In the genomic region with DNA sequence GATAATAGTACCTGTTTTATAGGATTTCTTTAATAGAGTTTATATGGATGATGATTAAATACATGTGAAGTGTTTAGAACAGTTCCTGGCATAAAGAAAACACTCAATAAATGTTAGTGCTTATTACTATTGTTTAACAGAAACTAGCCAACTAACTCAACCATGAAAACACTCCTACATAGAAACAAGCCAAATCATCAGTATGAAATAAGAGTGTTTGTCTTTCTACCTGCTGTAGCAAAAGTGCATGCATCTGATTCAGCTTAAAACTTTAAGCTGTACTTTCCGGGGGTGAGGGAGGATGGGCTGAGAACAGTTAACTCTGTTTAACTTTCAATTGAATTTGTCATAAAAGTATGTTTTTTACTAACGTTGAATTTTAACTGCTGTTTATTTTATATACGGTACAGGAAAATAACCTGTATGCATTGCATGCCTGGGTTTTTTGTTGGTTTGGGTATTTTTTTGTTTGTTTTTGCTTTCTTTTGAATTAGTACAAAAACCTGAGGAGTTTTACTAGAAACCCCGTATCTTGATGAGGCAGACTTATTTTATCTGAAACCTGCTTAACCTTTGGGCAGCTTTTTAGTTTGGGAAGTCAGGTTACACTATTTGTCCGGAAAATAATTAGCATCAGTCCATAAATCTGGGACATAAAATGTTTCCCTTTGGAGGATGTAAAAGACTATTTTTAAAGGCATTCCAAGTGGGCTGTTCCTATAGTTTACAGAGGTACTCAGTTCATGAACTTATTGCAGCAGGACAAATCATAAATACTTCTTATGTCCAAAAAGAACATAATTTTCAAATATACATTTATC, we compare ENCODE assay signal across 18 cellular contexts. TPM values are rescaled to one million over a fixed set of nuclear protein-coding genes. Genes with fewer than 3 reads are reported as not detected.
DNase-seq lines count a peak whose midpoint lies in the region; ATAC-seq, FAIRE-seq and TF ChIP-seq lines count a peak whose summit lies in the region.
"Had no signal": no experiment of that assay in that cellular context is flagged by ENCODE, and none has a peak within 500 bp of the region (broad histone marks: within the 10 kb centered on the region; RNA-seq: fewer than 3 reads in every experiment).

No MANE protein-coding gene starts in this region.

- H3K27ac ChIP-seq in IMR-90 (ENCODE audit: insufficient read depth, low read length), result no peak overlapping the region
- H3K27ac ChIP-seq: KMS-11, right atrium auricular region had no signal

- peaks cover 17 to 26% of the 10 kb centered on the region in 2 experiments for H3K79me1 ChIP-seq in IMR-90 (ENCODE audit: low read depth in 1 of 2, low read length in 2 of 2)

- no peak overlapping the region for H2BK5ac ChIP-seq in IMR-90 (ENCODE audit: low read depth, low read length, poor library complexity, severe bottlenecking)

- H3K4me1 ChIP-seq in IMR-90 (ENCODE audit: control insufficient read depth, insufficient read depth, low read length), result peaks cover 4% of the 10 kb centered on the region; the same call in 1 of the 2 replicates

- no peaks in the 10 kb centered on the region for H4K20me1 ChIP-seq in IMR-90 (ENCODE audit: insufficient read depth, low read length)

- TF ChIP-seq POLR2A in IMR-90 (IDR thresholded peaks at IDR 0.05; ENCODE audit: low read depth, low read length), result no peak

- no CpG with 5 or more reads among the region's 5 CpGs for WGBS in IMR-90 (ENCODE audit: extremely low coverage in 2 of 2, insufficient read length in 1 of 2), 2 experiments

- no peak overlapping the region for H2AK5ac ChIP-seq in IMR-90 (ENCODE audit: low read depth, low read length)

- TF ChIP-seq CTCF in IMR-90 (conservative IDR thresholded peaks at IDR 0.05; ENCODE audit: low read depth, low read length) (no peak), nephron (IDR thresholded peaks at IDR 0.05; ENCODE audit: unreplicated experiment in 3 of 3) (no peak)

- no peak overlapping the region for H2AFZ ChIP-seq in IMR-90 (replicated peaks; ENCODE audit: low read length, poor library complexity)

- H3K27me3 ChIP-seq in IMR-90 (ENCODE audit: control insufficient read depth, insufficient read depth, low read length), result no peaks in the 10 kb centered on the region
- H3K27me3 ChIP-seq: right atrium auricular region had no signal

- no peak for TF ChIP-seq RAD21 in IMR-90 (IDR thresholded peaks at IDR 0.05; ENCODE audit: low read length)

- 0 out of 2 replicates have a peak, but pooled peaks have one; percentile 29 for ATAC-seq in IMR-90 (ENCODE audit: low read depth)
- ATAC-seq in HG02610 (IDR thresholded peaks at IDR 0.05; ENCODE audit: unreplicated experiment), result no peak
- no peak for ATAC-seq in HG03571 (IDR thresholded peaks at IDR 0.05; ENCODE audit: unreplicated experiment)

- H3K4me1 Mint-ChIP-seq in nephron, result peaks cover 52% of the 10 kb centered on the region

- no peak overlapping the region for H3K4me2 ChIP-seq in IMR-90 (ENCODE audit: low read depth, low read length)
- H3K4me2 ChIP-seq: KMS-11 had no signal

- H2AK9ac ChIP-seq in IMR-90 (replicated peaks; ENCODE audit: low read depth, low read length, poor library complexity), result no peak overlapping the region

- H2BK15ac ChIP-seq in IMR-90 (ENCODE audit: low read depth, low read length), result no peak overlapping the region

- no peaks in the 10 kb centered on the region for H3K27me3 Mint-ChIP-seq in nephron (ENCODE audit: low read depth)
- H3K27me3 Mint-ChIP-seq: activated B cell treated with CpG ODN at 0.5 μM for 24 hours; central memory CD8-positive, alpha-beta T cell had no signal

- CTCF ChIA-PET in IMR-90 (lab: Yijun Ruan, JAX), result no interaction called here

- H3K56ac ChIP-seq in IMR-90 (ENCODE audit: extremely low read depth, insufficient read depth, low read length), result no peak overlapping the region; the same call in 1 of the 2 replicates

- no peak overlapping the region for H3K4me3 ChIP-seq in IMR-90 (ENCODE audit: insufficient read depth, low read depth, low read length)
- H3K4me3 ChIP-seq: lung, right atrium auricular region had no signal

- no peaks in the 10 kb centered on the region for H3K9me3 Mint-ChIP-seq in nephron
- H3K9me3 Mint-ChIP-seq: activated B cell treated with CpG ODN at 0.5 μM for 24 hours; central memory CD8-positive, alpha-beta T cell had no signal

- no peak overlapping the region for H3K4ac ChIP-seq in IMR-90 (ENCODE audit: low read depth, low read length)

- H3K23ac ChIP-seq in IMR-90 (ENCODE audit: low read depth, low read length), result no peak overlapping the region

- H4K5ac ChIP-seq in IMR-90 (ENCODE audit: low read depth, low read length), result no peak overlapping the region

- no TSS peak for BruUV-seq in IMR-90 (replicated peaks; lab: Mats Ljungman, UMichigan)

- peak overlapping the region; percentile 81 to 90 (median 85) for H3K27ac Mint-ChIP-seq in nephron
- H3K27ac Mint-ChIP-seq: activated B cell treated with CpG ODN at 0.5 μM for 24 hours had no signal

- H2BK120ac ChIP-seq in IMR-90 (ENCODE audit: low read depth, low read length), result peak overlapping the region; percentile 25; the same call in 1 of the 2 replicates

- no peak overlapping the region for H3K18ac ChIP-seq in IMR-90 (ENCODE audit: low read depth, low read length)

- H4K8ac ChIP-seq in IMR-90 (ENCODE audit: low read depth in 2 of 2, low read length in 2 of 2), result peak overlapping the region in 1 of 2 experiments; percentile 71; a peak in 2 of 4 replicates

- peak; percentile 93 for FAIRE-seq in endometrium (lab: Jason Lieb, UNC)

- H3K9me1 ChIP-seq in IMR-90 (ENCODE audit: insufficient read depth, low read length), result peaks cover 7% of the 10 kb centered on the region; the same call in 1 of the 2 replicates

- no peak overlapping the region for H2BK20ac ChIP-seq in IMR-90 (ENCODE audit: low read depth, low read length)

- no peak overlapping the region for H3K9ac ChIP-seq in IMR-90 (ENCODE audit: low read depth, low read length)
- H3K9ac ChIP-seq: KMS-11 had no signal

- peak overlapping the region; percentile 10 to 57 (median 17) for H3K4me3 Mint-ChIP-seq in nephron
- H3K4me3 Mint-ChIP-seq: activated B cell treated with CpG ODN at 0.5 μM for 24 hours; central memory CD8-positive, alpha-beta T cell had no signal

- H3K9me3 ChIP-seq in IMR-90 (ENCODE audit: control insufficient read depth, insufficient read depth, low read length), result no peaks in the 10 kb centered on the region
- H3K9me3 ChIP-seq: right atrium auricular region had no signal

- in situ Hi-C loops in IMR-90 (cut with MboI; ENCODE audit: low sequenced_read_pairs), result no loop called here

- peak; percentile 66 for DNase-seq in DMS79 treated with DMSO at 0.1 percent for 48 hours (lab: John Stamatoyannopoulos, UW)
- DNase-seq in IMR-90, result no peak
- DNase-seq in activated gamma-delta T cell treated with Interleukin-2 at 50 U/mL for 16 hours, result no peak
- no peak for DNase-seq in OCI-M1 (lab: John Stamatoyannopoulos, UW)
- DNase-seq: activated B cell treated with CpG ODN at 0.5 μM for 24 hours; activated CD8-positive, alpha-beta memory T cell treated with anti-CD3 and anti-CD28 coated beads for 24 hours; Calu3; NCI-H2171 treated with DMSO at 0.1 percent for 48 hours; SHP77 had no signal

- H3K36me3 Mint-ChIP-seq in nephron (ENCODE audit: low read depth), result peaks cover 9% of the 10 kb centered on the region

- POLR2A ChIA-PET in IMR-90 (lab: Charles Lee; ENCODE audit: unreplicated experiment), result no interaction called here

- dilution Hi-C loops in IMR-90 (cut with HindIII; ENCODE audit: low sequenced_read_pairs, unreplicated experiment), result no loop called here

- H3K36me3 ChIP-seq in IMR-90 (ENCODE audit: control insufficient read depth, insufficient read depth, low read length), result peaks cover 5% of the 10 kb centered on the region
- H3K36me3 ChIP-seq: right atrium auricular region had no signal

- intact Hi-C loops in IMR-90 (cut with micrococcal nuclease), result no loop called here

- H4K91ac ChIP-seq in IMR-90 (ENCODE audit: insufficient read depth, low read depth, low read length), result no peak overlapping the region

- no peak overlapping the region for H3K14ac ChIP-seq in IMR-90 (replicated peaks; ENCODE audit: low read depth, low read length)

TF ChIP-seq in IMR-90, 13 proteins besides CTCF, POLR2A, EP300 and RAD21:
- TF ChIP-seq, protein P1, sequence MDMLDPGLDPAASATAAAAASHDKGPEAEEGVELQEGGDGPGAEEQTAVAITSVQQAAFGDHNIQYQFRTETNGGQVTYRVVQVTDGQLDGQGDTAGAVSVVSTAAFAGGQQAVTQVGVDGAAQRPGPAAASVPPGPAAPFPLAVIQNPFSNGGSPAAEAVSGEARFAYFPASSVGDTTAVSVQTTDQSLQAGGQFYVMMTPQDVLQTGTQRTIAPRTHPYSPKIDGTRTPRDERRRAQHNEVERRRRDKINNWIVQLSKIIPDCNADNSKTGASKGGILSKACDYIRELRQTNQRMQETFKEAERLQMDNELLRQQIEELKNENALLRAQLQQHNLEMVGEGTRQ (IDR thresholded peaks at IDR 0.05; ENCODE audit: low read depth, low read length), result no peak
- no peak for TF ChIP-seq SMC3 (IDR thresholded peaks at IDR 0.05; ENCODE audit: low read depth, low read length)
- no peak for TF ChIP-seq CHD1 (IDR thresholded peaks at IDR 0.05; ENCODE audit: low read depth, low read length)
- TF ChIP-seq MAZ (IDR thresholded peaks at IDR 0.05; ENCODE audit: borderline replicate concordance, low read depth, low read length), result no peak

RNA-seq across cellular contexts. Expression of a gene that starts 6.5 kb away (rescaled TPM):
- 0.56 and 0.72 TPM in 2 replicates for total RNA-seq in IMR-90 (2012; rRNA removed)
- polyA plus RNA-seq in IMR-90 (2012; rRNA removed), result 0.23 and 0.26 TPM in 2 replicates
- polyA plus RNA-seq in IMR-90 (2012; cell fraction: cytosol; rRNA removed), result 0.02 and 0.11 TPM in 2 replicates
- 0.16 TPM in 1 of 2 replicates, not detected in the other for polyA plus RNA-seq in IMR-90 (2012; cell fraction: nucleus; rRNA removed; ENCODE audit: low replicate concordance)
- total RNA-seq: activated B cell treated with CpG ODN at 0.5 μM for 24 hours; Calu3; T-helper 1 cell treated with Interleukin-12 subunit alpha and Interleukin-12 subunit beta and Interleukin-4 antibody, amounts not matched to agents 30 ng/mL and 1 ng/mL, for 36 hours had no signal
